ENCODE assay signal across 34 cellular contexts in genomic region chr3:177818712-177819111, GRCh38.
"Had no signal": no experiment of that assay in that cellular context is flagged by ENCODE, and none has a peak within 500 bp of the region (broad histone marks: within the 10 kb centered on the region; RNA-seq: fewer than 3 reads in every experiment).

No MANE protein-coding gene starts in this region.

- H3K27ac ChIP-seq: body of pancreas, breast epithelium, RWPE1 had no signal

- H3K9me3 ChIP-seq: body of pancreas, breast epithelium had no signal

- H3K36me3 ChIP-seq: breast epithelium had no signal

- ATAC-seq: activated CD8-positive, alpha-beta T cell treated with anti-CD3 and anti-CD28 coated beads for 36 hours; activated T-cell treated with anti-CD3 and anti-CD28 coated beads, Interleukin-2, amount 50 U/mL, for 72 hours; activated T-helper 17 cell treated with anti-CD3 and anti-CD28 coated beads, Interleukin-2, amount 50 U/mL, for 72 hours; body of pancreas; PC-3 had no signal

- DNase-seq: activated CD4-positive, alpha-beta T cell treated with anti-CD3 and anti-CD28 coated beads, Interleukin-2, amount 10 ng/mL, durations not matched to agents 24 days and 14 days; activated CD4-positive, alpha-beta T cell treated with anti-CD3 and anti-CD28 coated beads, Interleukin-2, amount 50 U/mL, for 4 hours; activated CD8-positive, alpha-beta T cell treated with anti-CD3 and anti-CD28 coated beads for 36 hours; activated effector memory CD4-positive, alpha-beta T cell treated with anti-CD3 and anti-CD28 coated beads, Interleukin-2, amount 50 U/mL, for 16 hours; activated naive CD4-positive, alpha-beta T cell; activated naive CD4-positive, alpha-beta T cell treated with anti-CD3 and anti-CD28 coated beads, Interleukin-2, amount 50 U/mL, for 16 hours; activated naive CD8-positive, alpha-beta T cell treated with anti-CD3 and anti-CD28 coated beads for 36 hours; activated T-cell treated with anti-CD3 and anti-CD28 coated beads, Interleukin-2, amount 50 U/mL, for 1 hour; activated T-cell treated with anti-CD3 and anti-CD28 coated beads, Interleukin-2, amount 50 U/mL, for 72 hours; amniotic stem cell; body of pancreas; Kasumi-1; KG1; MM.1S; NCI-H1092 treated with DMSO at 0.1 percent for 48 hours; NCI-H1417; NCI-H146; NCI-H187; NCI-H2029 treated with DMSO at 0.1 percent for 48 hours; NCI-H2107; NCI-H2171; NCI-H510A; NCI-H526; NCI-H748 treated with DMSO at 0.1 percent for 48 hours; NK-92 treated with Interleukin-12 subunit alpha and Interleukin-12 subunit beta, amount 100 ng/mL, for 24 hours; PC-3; Right ventricle myocardium superior; SW 1271; T-helper 1 cell; T-helper 2 cell; T-helper 9 cell had no signal

- H3K27me3 ChIP-seq: body of pancreas, breast epithelium had no signal

- H3K4me3 ChIP-seq: body of pancreas, breast epithelium had no signal
